ENCODE assay signal across 8 cellular contexts in the genomic region with DNA sequence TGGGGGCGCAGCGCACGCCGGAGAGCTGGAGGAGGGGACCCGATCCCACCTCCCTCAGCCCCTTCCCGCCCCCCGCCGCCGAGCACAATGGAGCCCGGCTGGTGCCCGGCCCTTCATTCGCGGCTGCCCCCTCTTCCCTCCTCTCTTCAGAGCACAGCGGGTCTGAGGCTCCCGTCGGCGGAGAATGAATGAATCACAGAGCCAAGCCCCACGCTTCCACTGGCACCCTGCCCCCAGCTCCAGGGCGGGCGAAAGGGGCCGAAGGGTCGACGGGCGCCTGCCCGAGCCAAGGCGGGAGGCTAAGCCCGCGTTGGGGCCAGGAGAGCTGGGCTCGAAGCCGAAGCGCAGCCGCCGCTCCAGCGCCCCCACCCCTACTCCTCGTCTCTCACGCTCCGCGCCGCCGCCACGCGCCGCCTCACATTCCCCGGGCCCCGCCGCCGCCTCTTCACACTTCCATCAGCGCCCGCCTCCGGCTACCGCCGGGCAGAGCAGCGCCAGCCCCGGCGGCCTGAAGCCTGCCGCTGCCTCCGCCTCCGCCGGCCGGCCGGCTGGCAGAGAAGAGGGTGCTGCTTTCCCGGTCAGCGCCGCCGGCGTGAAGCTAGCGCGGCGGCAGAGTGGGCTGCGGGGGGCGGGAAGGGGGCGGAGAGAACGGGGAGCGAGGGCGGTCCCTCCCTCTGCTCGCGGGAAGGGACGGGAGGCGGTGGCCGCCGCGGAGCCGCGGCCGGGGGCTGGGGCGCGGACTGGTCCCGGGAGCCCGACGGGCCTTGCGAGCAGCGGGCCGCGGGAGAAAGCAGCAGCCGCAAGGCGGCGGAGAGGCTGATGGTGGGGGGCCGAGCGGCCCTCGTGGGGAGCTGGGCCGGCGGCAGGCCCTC. TPM values are rescaled to one million over a fixed set of nuclear protein-coding genes. Genes with fewer than 3 reads are reported as not detected.
DNase-seq lines count a peak whose midpoint lies in the region; ATAC-seq and TF ChIP-seq lines count a peak whose summit lies in the region.

Gene HOMER1 (minus strand): TSS at position 616 of the 872 bp plus-strand sequence. CDS start 1,360 bp downstream, outside the sequence.

- intact Hi-C loops in lower leg skin (cut with DNase I; ENCODE audit: low total_unique reads): no loop called here

- ATAC-seq in GM18868 (IDR thresholded peaks at IDR 0.05; ENCODE audit: unreplicated experiment) (peak; percentile 62), HG03108 (IDR thresholded peaks at IDR 0.05; ENCODE audit: unreplicated experiment) (peak; percentile 53)

- no peak for TF ChIP-seq CTCF in lower leg skin (IDR thresholded peaks at IDR 0.05)

- peak; percentile 91 for DNase-seq in AG08396 (ENCODE audit: low spot score)
- peak; percentile 43 for DNase-seq in NCI-H510A (lab: John Stamatoyannopoulos, UW)
- DNase-seq in activated CD4-positive, alpha-beta T cell treated with anti-CD3 and anti-CD28 coated beads, Interleukin-2, amount 50 U/mL, for 48 hours: peak; percentile 70 to 74
- peak; percentile 78 for DNase-seq in dermis blood vessel endothelial cell
- DNase-seq in lower leg skin (ENCODE audit: low spot score in 2 of 2): peak; percentile 51 to 95
- peak; percentile 2 to 66 (median 42) for DNase-seq in stimulated activated CD4-positive, alpha-beta T cell treated with anti-CD3 and anti-CD28 coated beads, TNF-alpha, amount 100 ng/mL, for 1 hour (ENCODE audit: low read depth in 3 of 3, low spot score in 1 of 3)

- 0 to 1% methylated on average over 48 to 52 of the region's 102 CpGs for WGBS in lower leg skin, 2 donors

- H3K4me3 ChIP-seq in lower leg skin (ENCODE audit: low read depth, poor library complexity, severe bottlenecking): peak within 1 kb of the TSS; percentile 61

- TF ChIP-seq POLR2A in lower leg skin (IDR thresholded peaks at IDR 0.05): no peak

RNA-seq across cellular contexts. Expression of gene HOMER1, which starts in this region (rescaled TPM):
- total RNA-seq in dermis blood vessel endothelial cell (7.1 and 13.4 TPM in 2 replicates), lower leg skin (10 to 100 TPM in 2 of 4 donors, 1 to 10 TPM in 2; 5.9 to 12.4 (median 8.8) TPM)

Comparison
In these comparisons a context has a peak if more than half of its experiments do, and no peak if none do; other contexts are left out.
1. Peak in every context shown above with its lines: DNase-seq, ATAC-seq and H3K4me3 ChIP-seq.